ENCODE assay signal across 20 cellular contexts in the genomic region with DNA sequence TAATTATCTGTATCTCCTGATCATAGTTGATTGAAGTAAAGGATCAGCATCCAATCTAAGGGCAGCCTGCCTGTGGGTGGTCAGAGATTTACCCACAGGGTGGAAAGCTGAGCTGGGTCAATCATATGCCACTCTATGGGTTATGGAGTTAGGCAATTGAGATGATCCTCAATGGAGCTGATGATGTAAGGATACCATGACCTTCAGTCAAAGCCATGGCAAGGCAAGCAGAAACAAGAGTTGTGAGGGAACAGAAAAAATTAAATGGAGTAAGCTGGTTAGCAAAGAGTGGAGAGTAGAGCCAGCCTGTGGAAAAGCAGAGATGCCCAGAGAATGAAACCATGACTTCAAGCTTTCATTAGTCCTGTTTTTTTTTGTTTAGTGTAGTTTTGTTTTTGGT.
"Had no signal": no experiment of that assay in that cellular context is flagged by ENCODE, and none has a peak within 500 bp of the region (broad histone marks: within the 10 kb centered on the region; RNA-seq: fewer than 3 reads in every experiment).

No MANE protein-coding gene starts in this region.

- H3K4me3 ChIP-seq: cardiac muscle cell, dorsolateral prefrontal cortex, esophagus squamous epithelium, gastroesophageal sphincter, heart right ventricle, mucosa of descending colon, pancreas, thoracic aorta had no signal

- ATAC-seq: activated CD4-positive, CD25-positive, alpha-beta regulatory T cell treated with anti-CD3 and anti-CD28 coated beads, Interleukin-2, amount 50 U/mL, for 24 hours; activated CD8-positive, alpha-beta memory T cell treated with anti-CD3 and anti-CD28 coated beads, Interleukin-2, amount 10 ng/mL, durations not matched to agents 7 days and 5 days; gastroesophageal sphincter; mucosa of descending colon; naive thymus-derived CD4-positive, alpha-beta T cell had no signal

- H3K36me3 ChIP-seq: cardiac muscle cell, esophagus squamous epithelium, gastroesophageal sphincter, heart right ventricle, pancreas, thoracic aorta had no signal

- H3K9me3 ChIP-seq: pancreas had no signal

- H3K4me1 ChIP-seq: pancreas had no signal

- DNase-seq: activated CD4-positive, alpha-beta T cell treated with anti-CD3 and anti-CD28 coated beads, Interleukin-2, amount 50 U/mL, for 1 hour; activated CD8-positive, alpha-beta memory T cell treated with anti-CD3 and anti-CD28 coated beads, Interleukin-2, amount 10 ng/mL, durations not matched to agents 7 days and 5 days; activated naive CD4-positive, alpha-beta T cell treated with anti-CD3 and anti-CD28 coated beads, Interleukin-2, amount 10 ng/mL, durations not matched to agents 7 days and 5 days; activated T-cell treated with anti-CD3 and anti-CD28 coated beads, Interleukin-2, amount 50 U/mL, for 24 hours; dorsolateral prefrontal cortex; esophagus squamous epithelium; heart right ventricle; mucosa of descending colon; naive thymus-derived CD4-positive, alpha-beta T cell; pancreas; stimulated activated CD4-positive, alpha-beta T cell treated with anti-CD3 and anti-CD28 coated beads, Interleukin-12 subunit alpha, Interleukin-12 subunit beta, amount 100 ng/mL, for 4 hours; stimulated activated CD4-positive, alpha-beta T cell treated with anti-CD3 and anti-CD28 coated beads, Interleukin-2, amount 100 ng/mL, for 24 hours; T-helper 9 cell had no signal

- FAIRE-seq: astrocyte, endometrium, islet of Langerhans, pancreas had no signal

- H3K27me3 ChIP-seq: cardiac muscle cell, dorsolateral prefrontal cortex, esophagus squamous epithelium, gastroesophageal sphincter, heart right ventricle, pancreas had no signal

- H3K27ac ChIP-seq: cardiac muscle cell, dorsolateral prefrontal cortex, esophagus squamous epithelium, gastroesophageal sphincter, heart right ventricle, pancreas, thoracic aorta had no signal
